23 cellular contexts compared by ENCODE assay signal in the genomic region with DNA sequence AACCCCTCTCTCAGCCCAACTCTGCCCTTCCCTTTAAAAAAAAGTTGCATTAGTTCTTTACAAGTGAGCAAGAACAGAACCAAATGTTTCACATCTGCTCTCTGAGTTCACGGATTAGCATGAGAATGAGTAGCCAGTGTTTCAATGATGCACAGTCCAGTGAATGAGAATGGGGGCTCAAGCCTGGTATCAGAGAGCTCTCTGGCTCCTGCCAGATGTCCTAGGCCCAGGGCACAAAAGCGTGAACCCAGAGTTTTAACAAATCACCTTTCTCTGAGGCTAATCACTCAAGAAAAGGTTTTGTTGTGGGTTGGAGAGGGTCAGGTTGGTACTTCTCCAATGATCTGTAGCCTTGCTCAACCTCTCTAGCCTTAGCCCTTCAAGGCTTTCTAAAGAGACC. TPM values are rescaled to one million over a fixed set of nuclear protein-coding genes. Genes with fewer than 3 reads are reported as not detected.
"Had no signal": no experiment of that assay in that cellular context is flagged by ENCODE, and none has a peak within 500 bp of the region (broad histone marks: within the 10 kb centered on the region; RNA-seq: fewer than 3 reads in every experiment).

No MANE protein-coding gene starts in this region.

- H3K4me1 ChIP-seq: gastroesophageal sphincter, lower lobe of right lung, psoas muscle, spleen, testis had no signal

- H3K4me3 Mint-ChIP-seq: effector memory CD8-positive, alpha-beta T cell; memory B cell; natural killer cell treated with Interleukin-12 subunit alpha and Interleukin-12 subunit beta and Interleukin-15 and Interleukin-18, amount 100 ng/mL, for 72 hours; stimulated activated naive B cell treated with anti-CD40 and anti-IgM and Interleukin-4, amounts not matched to agents 10 μg/mL and 1 μg/mL and 100 μg/mL, for 72 hours; stimulated activated naive CD8-positive, alpha-beta T cell treated with anti-CD3 and anti-CD28 coated beads, Interleukin-15, amount 100 ng/mL, for 72 hours had no signal

- DNase-seq: dorsolateral prefrontal cortex; effector memory CD8-positive, alpha-beta T cell; esophagus squamous epithelium; kidney; left cardiac atrium; left ventricle myocardium inferior; lower lobe of right lung; midbrain; psoas muscle; spleen; stimulated activated CD4-positive, alpha-beta T cell treated with anti-CD3 and anti-CD28 coated beads, Interleukin-2, amount 100 ng/mL, for 24 hours; stimulated activated CD4-positive, alpha-beta T cell treated with anti-CD3 and anti-CD28 coated beads, Interleukin-4, amount 100 ng/mL, for 4 hours; stimulated activated naive B cell treated with anti-CD40 and anti-IgM and Interleukin-4, amounts not matched to agents 10 μg/mL and 1 μg/mL and 100 μg/mL, for 72 hours; stimulated activated naive CD8-positive, alpha-beta T cell treated with anti-CD3 and anti-CD28 coated beads, Interleukin-15, amount 100 ng/mL, for 72 hours; testis had no signal

- FAIRE-seq: kidney had no signal

- H3K9me3 Mint-ChIP-seq: effector memory CD8-positive, alpha-beta T cell; memory B cell; natural killer cell treated with Interleukin-12 subunit alpha and Interleukin-12 subunit beta and Interleukin-15 and Interleukin-18, amount 100 ng/mL, for 72 hours; stimulated activated naive B cell treated with anti-CD40 and anti-IgM and Interleukin-4, amounts not matched to agents 10 μg/mL and 1 μg/mL and 100 μg/mL, for 72 hours; stimulated activated naive CD8-positive, alpha-beta T cell treated with anti-CD3 and anti-CD28 coated beads, Interleukin-15, amount 100 ng/mL, for 72 hours had no signal

- ATAC-seq: effector memory CD8-positive, alpha-beta T cell; gastroesophageal sphincter; left cardiac atrium; lower lobe of right lung; natural killer cell treated with Interleukin-12 subunit alpha and Interleukin-12 subunit beta and Interleukin-15 and Interleukin-18, amount 100 ng/mL, for 72 hours; psoas muscle; sciatic nerve; stimulated activated naive B cell treated with anti-CD40 and anti-IgM and Interleukin-4, amounts not matched to agents 10 μg/mL and 1 μg/mL and 100 μg/mL, for 72 hours; stimulated activated naive CD8-positive, alpha-beta T cell treated with anti-CD3 and anti-CD28 coated beads, Interleukin-15, amount 100 ng/mL, for 72 hours had no signal

- H3K27me3 ChIP-seq: esophagus squamous epithelium, gastroesophageal sphincter, neutrophil, spleen, testis, tibial nerve had no signal

- H3K4me1 Mint-ChIP-seq: memory B cell; stimulated activated naive B cell treated with anti-CD40 and anti-IgM and Interleukin-4, amounts not matched to agents 10 μg/mL and 1 μg/mL and 100 μg/mL, for 72 hours; stimulated activated naive CD8-positive, alpha-beta T cell treated with anti-CD3 and anti-CD28 coated beads, Interleukin-15, amount 100 ng/mL, for 72 hours had no signal

- H3K27ac ChIP-seq: coronary artery, dorsolateral prefrontal cortex, esophagus squamous epithelium, gastroesophageal sphincter, left ventricle myocardium inferior, lower lobe of right lung, neutrophil, psoas muscle, spleen, testis, tibial nerve had no signal

- H3K36me3 ChIP-seq: esophagus squamous epithelium, gastroesophageal sphincter, left ventricle myocardium inferior, lower lobe of right lung, neutrophil, spleen, tibial nerve had no signal

- H3K36me3 Mint-ChIP-seq: memory B cell; natural killer cell treated with Interleukin-12 subunit alpha and Interleukin-12 subunit beta and Interleukin-15 and Interleukin-18, amount 100 ng/mL, for 72 hours; stimulated activated naive B cell treated with anti-CD40 and anti-IgM and Interleukin-4, amounts not matched to agents 10 μg/mL and 1 μg/mL and 100 μg/mL, for 72 hours had no signal

- H3K27ac Mint-ChIP-seq: effector memory CD8-positive, alpha-beta T cell; memory B cell; natural killer cell treated with Interleukin-12 subunit alpha and Interleukin-12 subunit beta and Interleukin-15 and Interleukin-18, amount 100 ng/mL, for 72 hours; stimulated activated naive B cell treated with anti-CD40 and anti-IgM and Interleukin-4, amounts not matched to agents 10 μg/mL and 1 μg/mL and 100 μg/mL, for 72 hours; stimulated activated naive CD8-positive, alpha-beta T cell treated with anti-CD3 and anti-CD28 coated beads, Interleukin-15, amount 100 ng/mL, for 72 hours had no signal

- H3K4me3 ChIP-seq: coronary artery, dorsolateral prefrontal cortex, esophagus squamous epithelium, gastroesophageal sphincter, left ventricle myocardium inferior, lower lobe of right lung, psoas muscle, spleen, testis, tibial nerve had no signal

- H3K9me3 ChIP-seq: esophagus squamous epithelium, gastroesophageal sphincter, left ventricle myocardium inferior, lower lobe of right lung, neutrophil, psoas muscle, spleen, testis, tibial nerve had no signal

RNA-seq across cellular contexts. Expression of gene HS3ST3A1, which starts 41.5 kb away (rescaled TPM):
- total RNA-seq: ureter had no signal
